ENCODE assay signal across 20 cellular contexts in genomic region chr16:22229881-22230280, GRCh38. TPM values are rescaled to one million over a fixed set of nuclear protein-coding genes. Genes with fewer than 3 reads are reported as not detected.
DNase-seq lines count a peak whose midpoint lies in the region; ATAC-seq and TF ChIP-seq lines count a peak whose summit lies in the region.
"Had no signal": no experiment of that assay in that cellular context is flagged by ENCODE, and none has a peak within 500 bp of the region (broad histone marks: within the 10 kb centered on the region; RNA-seq: fewer than 3 reads in every experiment).

No MANE protein-coding gene starts in this region.

- no peak overlapping the region for H3K4me3 Mint-ChIP-seq in activated CD4-positive, alpha-beta T cell treated with anti-CD3 and anti-CD28 coated beads, Interleukin-2, amount 10 ng/mL, durations not matched to agents 7 days and 5 days
- H3K4me3 Mint-ChIP-seq in WTC11 (no peak overlapping the region), memory B cell (no peak overlapping the region)
- H3K4me3 Mint-ChIP-seq: CD8-positive, alpha-beta memory T cell; IgD-negative memory B cell had no signal

- H3K4me1 Mint-ChIP-seq in activated CD4-positive, alpha-beta T cell treated with anti-CD3 and anti-CD28 coated beads, Interleukin-2, amount 10 ng/mL, durations not matched to agents 7 days and 5 days, result peaks cover 6% of the 10 kb centered on the region
- H3K4me1 Mint-ChIP-seq in WTC11 (peaks cover 10% of the 10 kb centered on the region), memory B cell (no peaks in the 10 kb centered on the region)
- H3K4me1 Mint-ChIP-seq: CD8-positive, alpha-beta memory T cell; IgD-negative memory B cell had no signal

- TF ChIP-seq CTCF in WTC11 (IDR thresholded peaks at IDR 0.05), result no peak

- POLR2A ChIA-PET in activated CD4-positive, alpha-beta T cell treated with anti-CD3 and anti-CD28 coated beads, Interleukin-2, amount 10 ng/mL, durations not matched to agents 7 days and 5 days (lab: Charles Lee), result no interaction called here
- POLR2A ChIA-PET in WTC11 (lab: Charles Lee), result no interaction called here

- H3K27me3 Mint-ChIP-seq in activated CD4-positive, alpha-beta T cell treated with anti-CD3 and anti-CD28 coated beads, Interleukin-2, amount 10 ng/mL, durations not matched to agents 7 days and 5 days, result no peaks in the 10 kb centered on the region
- no peaks in the 10 kb centered on the region for H3K27me3 Mint-ChIP-seq in WTC11 (ENCODE audit: low read depth)
- no peaks in the 10 kb centered on the region for H3K27me3 Mint-ChIP-seq in memory B cell
- H3K27me3 Mint-ChIP-seq: CD8-positive, alpha-beta memory T cell; IgD-negative memory B cell had no signal

- CTCF ChIA-PET in activated CD4-positive, alpha-beta T cell treated with anti-CD3 and anti-CD28 coated beads, Interleukin-2, amount 10 ng/mL, durations not matched to agents 7 days and 5 days (lab: Charles Lee), result interaction anchor here (0.7 to 1.3 kb wide), 3 partner anchors 10 to 32 kb away, joined by 3 read pairs; partner anchors contain the start of gene EEF2K
- CTCF ChIA-PET in WTC11 (lab: Charles Lee), result interaction anchor here (1.2 kb wide), 1 partner anchor 24 kb away, joined by 3 read pairs; the partner anchor contains the start of gene EEF2K

- ATAC-seq in WTC11 (no peak), memory B cell (ENCODE audit: low read depth) (no peak), HG02938 (IDR thresholded peaks at IDR 0.05; ENCODE audit: unreplicated experiment) (no peak), GM21526 (IDR thresholded peaks at IDR 0.05; ENCODE audit: low FRiP score, unreplicated experiment) (no peak)
- ATAC-seq: SK-N-SH treated with all-trans-retinoic acid at 6 μM for 48 hours had no signal

- H3K27ac Mint-ChIP-seq in activated CD4-positive, alpha-beta T cell treated with anti-CD3 and anti-CD28 coated beads, Interleukin-2, amount 10 ng/mL, durations not matched to agents 7 days and 5 days, result peak overlapping the region; percentile 13
- H3K27ac Mint-ChIP-seq in WTC11 (peak overlapping the region; percentile 86; the same call in 1 of the 2 replicates), memory B cell (peak overlapping the region; percentile 58)
- H3K27ac Mint-ChIP-seq: IgD-negative memory B cell had no signal

- peaks cover 17% of the 10 kb centered on the region for H3K36me3 Mint-ChIP-seq in activated CD4-positive, alpha-beta T cell treated with anti-CD3 and anti-CD28 coated beads, Interleukin-2, amount 10 ng/mL, durations not matched to agents 7 days and 5 days (ENCODE audit: low read depth)
- H3K36me3 Mint-ChIP-seq in WTC11, result peaks cover 10% of the 10 kb centered on the region
- peaks cover 11% of the 10 kb centered on the region for H3K36me3 Mint-ChIP-seq in memory B cell

- DNase-seq in activated CD4-positive, alpha-beta T cell treated with anti-CD3 and anti-CD28 coated beads, Interleukin-2, amount 10 ng/mL, durations not matched to agents 7 days and 5 days, result no peak
- no peak for DNase-seq in activated CD4-positive, alpha-beta T cell treated with anti-CD3 and anti-CD28 coated beads for 1 hour
- DNase-seq in WTC11 (ENCODE audit: low spot score) (no peak), memory B cell (ENCODE audit: low spot score in 2 of 2) (no peak), DMS79 (lab: John Stamatoyannopoulos, UW) (no peak), NCI-H2081 (lab: John Stamatoyannopoulos, UW) (no peak)
- DNase-seq: C1 segment of cervical spinal cord; Calu3; CD8-positive, alpha-beta memory T cell; DMS153; GOT3; Karpas-422; NCI-H1436 treated with DMSO at 0.1 percent for 48 hours; NCI-H1930; NCI-H2227 treated with DMSO at 0.1 percent for 48 hours; NCI-H510A had no signal

- no peaks in the 10 kb centered on the region for H3K9me3 Mint-ChIP-seq in activated CD4-positive, alpha-beta T cell treated with anti-CD3 and anti-CD28 coated beads, Interleukin-2, amount 10 ng/mL, durations not matched to agents 7 days and 5 days
- no peaks in the 10 kb centered on the region for H3K9me3 Mint-ChIP-seq in WTC11
- no peaks in the 10 kb centered on the region for H3K9me3 Mint-ChIP-seq in memory B cell
- H3K9me3 Mint-ChIP-seq: CD8-positive, alpha-beta memory T cell; IgD-negative memory B cell had no signal

TF ChIP-seq in WTC11, 78 proteins besides CTCF, POLR2A, EP300 and RAD21:
- TF ChIP-seq PRRX2 (CRISPR knock-in tag; IDR thresholded peaks at IDR 0.05) (no peak), SMAD4 (CRISPR knock-in tag; IDR thresholded peaks at IDR 0.05) (no peak), SMAD3 (CRISPR knock-in tag; IDR thresholded peaks at IDR 0.05; ENCODE audit: borderline replicate concordance) (no peak)

RNA-seq across cellular contexts. Expression of gene EEF2K, which starts 23.8 kb away (rescaled TPM):
- 10 to 100 TPM; 21.9 to 23.8 TPM for total RNA-seq in activated CD4-positive, alpha-beta T cell treated with anti-CD3 and anti-CD28 coated beads, Interleukin-2, amount 10 ng/mL, durations not matched to agents 7 days and 5 days
- total RNA-seq in WTC11 (2021), result 23.8 to 27.7 TPM (median 26.7 TPM) in 3 replicates

Comparison
In these comparisons a context has a peak if more than half of its experiments do, and no peak if none do; other contexts are left out.
1. H3K27ac Mint-ChIP-seq: peak in every context shown above with its lines; median percentile 86 in WTC11; 58 in memory B cell; 13 in activated CD4-positive, alpha-beta T cell treated with anti-CD3 and anti-CD28 coated beads, Interleukin-2, amount 10 ng/mL, durations not matched to agents 7 days and 5 days.